Comparison of ENCODE assay signal across 8 cellular contexts in genomic region chr7:100611983-100612729, GRCh38.
DNase-seq lines count a peak whose midpoint lies in the region; ATAC-seq and TF ChIP-seq lines count a peak whose summit lies in the region.

MOSPD3 (plus strand) TSS chr7:100612540; CDS start chr7:100612792, 252 bp downstream.

- TF ChIP-seq CTCF in C4-2B (conservative IDR thresholded peaks at IDR 0.05), result no peak

- peak; percentile 92 for ATAC-seq in GM19372 (IDR thresholded peaks at IDR 0.05; ENCODE audit: low read depth, unreplicated experiment)
- ATAC-seq in HG03558 (IDR thresholded peaks at IDR 0.05; ENCODE audit: extremely low read depth, unreplicated experiment), result peak; percentile 84

- peak within 1 kb of the TSS; percentile 79 for H3K27ac ChIP-seq in C4-2B

- peak; percentile 98 for DNase-seq in NCI-H748 treated with DMSO at 0.1 percent for 48 hours (lab: John Stamatoyannopoulos, UW)
- peak; percentile 96 to 97 for DNase-seq in activated CD4-positive, alpha-beta T cell treated with anti-CD3 and anti-CD28 coated beads, Interleukin-2, amount 50 U/mL, for 24 hours (ENCODE audit: low read depth in 1 of 2, low spot score in 1 of 2)
- peak; percentile 100 for DNase-seq in dedifferentiated amniotic fluid mesenchymal stem cell (ENCODE audit: extremely low spot score)
- peak; percentile 100 for DNase-seq in left kidney (ENCODE audit: low read depth, low spot score)
- DNase-seq in stimulated activated CD4-positive, alpha-beta T cell treated with anti-CD3 and anti-CD28 coated beads, Interleukin-2, amount 100 ng/mL, for 24 hours, result peak; percentile 98 to 100

Comparison
In these comparisons a context has a peak if more than half of its experiments do, and no peak if none do; other contexts are left out.
1. Peak in every context shown above with its lines: DNase-seq, ATAC-seq and H3K27ac ChIP-seq.